ENCODE assay signal across 8 cellular contexts in genomic region chr19:44914436-44915206, GRCh38.
DNase-seq lines count a peak whose midpoint lies in the region; TF ChIP-seq lines count a peak whose summit lies in the region.
"Not testable (repeated sequence)": the region's sequence is repeated elsewhere in the genome, so short reads cannot be mapped to it uniquely, and the experiment has no call there.

Gene APOC1 (plus strand): TSS chr19:44914608. CDS start chr19:44914892, 284 bp downstream.

- H3K4me1 ChIP-seq in DOHH2 (ENCODE audit: control insufficient read depth, low read length); MM.1S (ENCODE audit: low read length): not testable (repeated sequence)

- not testable (repeated sequence) for H3K36me3 Mint-ChIP-seq in nephron progenitor cell (ENCODE audit: low read depth)

- not testable (repeated sequence) for H3F3A ChIP-seq in DOHH2 (ENCODE audit: control insufficient read depth, insufficient read depth); MM.1S (ENCODE audit: insufficient read depth, low read length)

- peak within 1 kb of the TSS; percentile 45; the same call in 1 of the 2 replicates for H3K9ac ChIP-seq in MM.1S (ENCODE audit: low read length)

- H3K27me3 ChIP-seq in DOHH2 (ENCODE audit: control insufficient read depth, low read length): peaks cover 10% of the 10 kb centered on the region; the same call in 1 of the 2 replicates
- peaks cover 37% of the 10 kb centered on the region for H3K27me3 ChIP-seq in MM.1S (replicated peaks; ENCODE audit: insufficient read depth, low read length)

- H3K9me3 Mint-ChIP-seq in nephron progenitor cell: not testable (repeated sequence)

- H3K79me2 ChIP-seq in DOHH2 (ENCODE audit: control insufficient read depth, low read length); MM.1S (ENCODE audit: low read length): not testable (repeated sequence)

- H3K4me1 Mint-ChIP-seq in nephron progenitor cell: peaks cover 31% of the 10 kb centered on the region

- TF ChIP-seq CTCF in DOHH2 (IDR thresholded peaks at IDR 0.05; ENCODE audit: low read depth, low read length, poor library complexity, severe bottlenecking); MM.1S (IDR thresholded peaks at IDR 0.05; ENCODE audit: low read length); foreskin fibroblast (IDR thresholded peaks at IDR 0.05; ENCODE audit: low read depth, low read length); nephron progenitor cell (IDR thresholded peaks at IDR 0.05): not testable (repeated sequence)

- H3K27ac Mint-ChIP-seq in nephron progenitor cell: peak within 1 kb of the TSS; percentile 99

- peak within 1 kb of the TSS; percentile 94 for H3K4me3 Mint-ChIP-seq in nephron progenitor cell

- H3K27me3 Mint-ChIP-seq in nephron progenitor cell (ENCODE audit: low read depth, poor library complexity): not testable (repeated sequence)

- H3K4me2 ChIP-seq in DOHH2 (ENCODE audit: low read length) (peak within 1 kb of the TSS; percentile 91), MM.1S (ENCODE audit: low read depth, low read length) (peak within 1 kb of the TSS; percentile 94)

- DNase-seq in HCEC 1CT (peak; percentile 76), MM.1S (peak; percentile 80), SHP77 treated with DMSO at 0.1 percent for 48 hours (lab: John Stamatoyannopoulos, UW) (peak; percentile 83), foreskin fibroblast (peak; percentile 69 to 89), nephron progenitor cell (peak; percentile 87)
- DNase-seq in activated effector memory CD4-positive, alpha-beta T cell treated with anti-CD3 and anti-CD28 coated beads, Interleukin-2, amount 50 U/mL, for 16 hours: peak; percentile 90
- peak; percentile 37 to 78 (median 64) for DNase-seq in stimulated activated naive CD4-positive, alpha-beta T cell (lab: John Stamatoyannopoulos, UW)

- not testable (repeated sequence) for H4K20me1 ChIP-seq in DOHH2 (ENCODE audit: control insufficient read depth, insufficient read depth, low read depth, low read length); MM.1S (ENCODE audit: insufficient read depth, low read length)

- H3K4me3 ChIP-seq in DOHH2 (ENCODE audit: low read length) (peak within 1 kb of the TSS; percentile 69), MM.1S (ENCODE audit: low read length) (peak within 1 kb of the TSS; percentile 44), foreskin fibroblast (ENCODE audit: low read depth in 1 of 2, low read length in 2 of 2) (peak within 1 kb of the TSS; percentile 49 to 56)

- H3K36me3 ChIP-seq in DOHH2 (ENCODE audit: control insufficient read depth, low read length); MM.1S (replicated peaks; ENCODE audit: insufficient read depth, low read length): not testable (repeated sequence)

- peak within 1 kb of the TSS; percentile 85 for H2AFZ ChIP-seq in MM.1S (ENCODE audit: low read length)

- 0 out of 2 replicates have a peak within 1 kb of the TSS, but pooled peaks have one; percentile 37 for H3K27ac ChIP-seq in DOHH2 (ENCODE audit: low read depth, low read length)
- not testable (repeated sequence) for H3K27ac ChIP-seq in MM.1S (ENCODE audit: low read length)

- not testable (repeated sequence) for H3K9me2 ChIP-seq in DOHH2 (replicated peaks; ENCODE audit: control insufficient read depth, low read length); MM.1S (replicated peaks; ENCODE audit: insufficient read depth, low read length)

- H3K9me3 ChIP-seq in DOHH2 (ENCODE audit: control insufficient read depth, insufficient read depth, low read length); MM.1S (replicated peaks; ENCODE audit: insufficient read depth, low read length): not testable (repeated sequence)
